8 cellular contexts compared by ENCODE assay signal in the genomic region with DNA sequence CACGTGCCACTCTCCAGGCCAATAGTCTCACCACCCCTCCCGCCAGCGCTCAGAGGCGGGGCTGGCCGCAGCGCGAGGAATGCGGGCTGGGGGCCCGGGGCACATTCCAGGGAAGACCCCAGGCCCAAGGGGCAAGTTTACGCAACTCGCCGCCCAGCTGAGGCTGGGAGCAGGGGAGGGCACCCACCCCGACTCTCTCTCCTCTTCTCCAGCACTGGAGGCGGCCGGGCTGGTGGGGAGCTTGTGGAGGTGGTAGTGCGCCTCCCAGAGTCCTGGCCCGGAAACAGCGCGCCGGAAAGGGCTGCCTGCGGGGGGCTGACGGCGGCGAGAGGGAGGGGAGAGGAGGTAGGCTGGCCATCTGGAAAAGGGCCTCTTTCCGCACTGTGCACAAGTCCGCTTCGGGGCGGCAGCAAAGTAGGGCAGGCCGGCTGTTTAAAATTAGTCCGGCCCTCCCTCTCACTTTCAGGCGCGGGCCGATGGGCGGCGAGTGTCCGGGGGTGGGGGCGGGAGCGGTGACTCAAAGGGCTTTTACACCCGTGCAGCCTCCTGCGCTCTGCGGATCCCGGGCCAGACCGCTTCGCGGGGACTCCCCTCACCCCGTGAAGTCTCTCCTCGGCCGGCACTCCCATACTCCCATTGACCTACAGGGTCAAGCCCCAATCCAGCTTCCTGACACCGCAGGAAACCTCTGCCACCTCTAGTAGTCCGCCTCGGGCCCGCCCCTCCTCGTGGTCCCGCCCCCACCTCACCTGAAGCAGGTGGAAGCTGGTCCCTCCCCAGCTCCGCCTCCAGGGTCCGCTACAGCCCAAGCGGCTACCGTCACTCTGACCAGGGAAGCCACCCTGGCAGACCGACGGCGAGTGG. TPM values are rescaled to one million over a fixed set of nuclear protein-coding genes. Genes with fewer than 3 reads are reported as not detected.
DNase-seq lines count a peak whose midpoint lies in the region; ATAC-seq and TF ChIP-seq lines count a peak whose summit lies in the region.

No MANE protein-coding gene starts in this region.

- H3K4me1 Mint-ChIP-seq in activated T-helper 2 cell treated with anti-CD3 and anti-CD28 coated beads, Interferon-gamma antibody, Interleukin-2, Interleukin-4, amounts not matched to agents 10 μg/mL and 5 μg/mL and 100 μg/mL, durations not matched to agents 14 hours and 24 hours and 36 hours (ENCODE audit: low read depth) = peaks cover 50% of the 10 kb centered on the region
- H3K4me1 Mint-ChIP-seq in nephron (peaks cover 34% of the 10 kb centered on the region), type B pancreatic cell (ENCODE audit: unreplicated experiment) (peaks cover 30% of the 10 kb centered on the region)

- POLR2A ChIA-PET in AG04449 (lab: Yijun Ruan, JAX) = interaction anchor here (0.6 to 1.1 kb wide), 2 partner anchors 17 to 259 kb away, joined by 3 read pairs; no protein-coding TSS in a partner anchor

- H4K20me1 ChIP-seq in OCI-LY1 (ENCODE audit: insufficient read depth, low read length) = no peaks in the 10 kb centered on the region

- DNase-seq in AG04449 (ENCODE audit: low read depth, low spot score) = peak; percentile 36
- peak; percentile 29 for DNase-seq in activated T-helper 2 cell treated with anti-CD3 and anti-CD28 coated beads, Interferon-gamma antibody, Interleukin-2, Interleukin-4, amounts not matched to agents 10 μg/mL and 5 μg/mL and 100 μg/mL, durations not matched to agents 14 hours and 24 hours and 36 hours (ENCODE audit: low spot score)
- DNase-seq in fibroblast of pulmonary artery (ENCODE audit: low read depth) = peak; percentile 87
- DNase-seq in type B pancreatic cell (ENCODE audit: extremely low spot score, unreplicated experiment) = peak; percentile 89

- ATAC-seq in GM18498 (IDR thresholded peaks at IDR 0.05; ENCODE audit: unreplicated experiment) (peak; percentile 23), HG03432 (IDR thresholded peaks at IDR 0.05; ENCODE audit: unreplicated experiment) (peak; percentile 33)

- peaks cover 6% of the 10 kb centered on the region for H3K36me3 Mint-ChIP-seq in activated T-helper 2 cell treated with anti-CD3 and anti-CD28 coated beads, Interferon-gamma antibody, Interleukin-2, Interleukin-4, amounts not matched to agents 10 μg/mL and 5 μg/mL and 100 μg/mL, durations not matched to agents 14 hours and 24 hours and 36 hours (ENCODE audit: low read depth)
- no peaks in the 10 kb centered on the region for H3K36me3 Mint-ChIP-seq in nephron (ENCODE audit: low read depth)
- H3K36me3 Mint-ChIP-seq in type B pancreatic cell = no peaks in the 10 kb centered on the region

- intact Hi-C loops in activated T-helper 2 cell treated with anti-CD3 and anti-CD28 coated beads, Interferon-gamma antibody, Interleukin-2, Interleukin-4, amounts not matched to agents 10 μg/mL and 5 μg/mL and 100 μg/mL, durations not matched to agents 14 hours and 24 hours and 36 hours (cut with micrococcal nuclease) = loop anchor here (2.0 to 10.0 kb wide), 6 partner anchors 32 to 598 kb away; a partner anchor contains a TSS

- H3K4me3 ChIP-seq in AG04449 (ENCODE audit: low read depth, low read length) (peak overlapping the region; percentile 78), OCI-LY1 (ENCODE audit: low read depth, low read length, poor library complexity, severe bottlenecking) (peak overlapping the region; percentile 76), fibroblast of pulmonary artery (replicated peaks; ENCODE audit: low read depth, low read length) (peak overlapping the region; percentile 80)

- no peaks in the 10 kb centered on the region for H3K36me3 ChIP-seq in OCI-LY1 (ENCODE audit: insufficient read depth, low read length)

- no peaks in the 10 kb centered on the region for H3K79me2 ChIP-seq in OCI-LY1 (ENCODE audit: insufficient read depth, low read length)

- H3K9me3 Mint-ChIP-seq in activated T-helper 2 cell treated with anti-CD3 and anti-CD28 coated beads, Interferon-gamma antibody, Interleukin-2, Interleukin-4, amounts not matched to agents 10 μg/mL and 5 μg/mL and 100 μg/mL, durations not matched to agents 14 hours and 24 hours and 36 hours = no peaks in the 10 kb centered on the region
- H3K9me3 Mint-ChIP-seq in nephron (no peaks in the 10 kb centered on the region), type B pancreatic cell (no peaks in the 10 kb centered on the region)

- H3K27me3 ChIP-seq in OCI-LY1 (ENCODE audit: insufficient read depth, low read length) = no peaks in the 10 kb centered on the region

- no peak overlapping the region for H2AFZ ChIP-seq in OCI-LY1 (ENCODE audit: low read length)

- H3K9me3 ChIP-seq in OCI-LY1 (ENCODE audit: low read length) = no peaks in the 10 kb centered on the region

- CTCF ChIA-PET in AG04449 (lab: Yijun Ruan, JAX) = interaction anchor here (1.1 to 1.4 kb wide), 5 partner anchors 22 to 182 kb away, joined by 3 to 6 read pairs (median 3); no protein-coding TSS in a partner anchor

- H3K9me2 ChIP-seq in OCI-LY1 (ENCODE audit: low read depth, low read length) = no peaks in the 10 kb centered on the region

- H3K27ac ChIP-seq in OCI-LY1 (ENCODE audit: low read depth, low read length, poor library complexity, severe bottlenecking) = peak overlapping the region; percentile 1

- peak overlapping the region; percentile 82 for H3K4me3 Mint-ChIP-seq in activated T-helper 2 cell treated with anti-CD3 and anti-CD28 coated beads, Interferon-gamma antibody, Interleukin-2, Interleukin-4, amounts not matched to agents 10 μg/mL and 5 μg/mL and 100 μg/mL, durations not matched to agents 14 hours and 24 hours and 36 hours (ENCODE audit: low read depth)
- H3K4me3 Mint-ChIP-seq in nephron = peak overlapping the region; percentile 87 to 90 (median 89)
- peak overlapping the region; percentile 84 for H3K4me3 Mint-ChIP-seq in type B pancreatic cell

- peak overlapping the region; percentile 66 for H3K27ac Mint-ChIP-seq in activated T-helper 2 cell treated with anti-CD3 and anti-CD28 coated beads, Interferon-gamma antibody, Interleukin-2, Interleukin-4, amounts not matched to agents 10 μg/mL and 5 μg/mL and 100 μg/mL, durations not matched to agents 14 hours and 24 hours and 36 hours
- H3K27ac Mint-ChIP-seq in nephron (peak overlapping the region in 2 of 3 experiments; percentile 59 to 89), type B pancreatic cell (peak overlapping the region; percentile 89)

- TF ChIP-seq CTCF in AG04449 (IDR thresholded peaks at IDR 0.05; ENCODE audit: insufficient read depth, low read length, missing control alignments) (peak; percentile 40), OCI-LY1 (IDR thresholded peaks at IDR 0.05; ENCODE audit: low read length) (peak; percentile 42), fibroblast of pulmonary artery (IDR thresholded peaks at IDR 0.05; ENCODE audit: low read length, missing control alignments) (peak; percentile 31), nephron (IDR thresholded peaks at IDR 0.05; ENCODE audit: unreplicated experiment in 3 of 3) (peak in 2 of 3 experiments; percentile 29 to 54), type B pancreatic cell (conservative IDR thresholded peaks at IDR 0.05) (peak; percentile 55)

- H3K9ac ChIP-seq in OCI-LY1 (ENCODE audit: low read length) = peak overlapping the region; percentile 66

- no peaks in the 10 kb centered on the region for H3F3A ChIP-seq in OCI-LY1 (ENCODE audit: insufficient read depth, low read length)

- peaks cover 36% of the 10 kb centered on the region for H3K4me1 ChIP-seq in OCI-LY1 (ENCODE audit: insufficient read depth, low read length, severe bottlenecking)

- H3K27me3 Mint-ChIP-seq in activated T-helper 2 cell treated with anti-CD3 and anti-CD28 coated beads, Interferon-gamma antibody, Interleukin-2, Interleukin-4, amounts not matched to agents 10 μg/mL and 5 μg/mL and 100 μg/mL, durations not matched to agents 14 hours and 24 hours and 36 hours (ENCODE audit: low read depth) = peaks cover 12% of the 10 kb centered on the region
- H3K27me3 Mint-ChIP-seq in nephron (ENCODE audit: low read depth) (peaks cover 28% of the 10 kb centered on the region), type B pancreatic cell (peaks cover 32% of the 10 kb centered on the region)

- H3K4me2 ChIP-seq in OCI-LY1 (ENCODE audit: low read length) = peak overlapping the region; percentile 98

RNA-seq across cellular contexts. Expression of a gene that starts 1.0 kb away (rescaled TPM):
- total RNA-seq in activated T-helper 2 cell treated with anti-CD3 and anti-CD28 coated beads, Interferon-gamma antibody, Interleukin-2, Interleukin-4, amounts not matched to agents 10 μg/mL and 5 μg/mL and 100 μg/mL, durations not matched to agents 14 hours and 24 hours and 36 hours = 134 and 141 TPM in 2 replicates
- total RNA-seq in type B pancreatic cell (ENCODE audit: low replicate concordance) = 15.2 and 34.7 TPM in 2 replicates

RNA-seq across cellular contexts. Expression of a gene that starts 2.5 kb away (rescaled TPM):
- 5.1 and 6.4 TPM in 2 replicates for total RNA-seq in activated T-helper 2 cell treated with anti-CD3 and anti-CD28 coated beads, Interferon-gamma antibody, Interleukin-2, Interleukin-4, amounts not matched to agents 10 μg/mL and 5 μg/mL and 100 μg/mL, durations not matched to agents 14 hours and 24 hours and 36 hours
- 1.0 and 4.4 TPM in 2 replicates for total RNA-seq in type B pancreatic cell (ENCODE audit: low replicate concordance)

RNA-seq across cellular contexts. Expression of a gene that starts 19.4 kb away (rescaled TPM):
- total RNA-seq in activated T-helper 2 cell treated with anti-CD3 and anti-CD28 coated beads, Interferon-gamma antibody, Interleukin-2, Interleukin-4, amounts not matched to agents 10 μg/mL and 5 μg/mL and 100 μg/mL, durations not matched to agents 14 hours and 24 hours and 36 hours = 53.8 and 55.4 TPM in 2 replicates
- total RNA-seq in type B pancreatic cell (ENCODE audit: low replicate concordance) = 49.2 and 64.4 TPM in 2 replicates

RNA-seq across cellular contexts. Expression of a gene that starts 33.0 kb away (rescaled TPM):
- total RNA-seq in activated T-helper 2 cell treated with anti-CD3 and anti-CD28 coated beads, Interferon-gamma antibody, Interleukin-2, Interleukin-4, amounts not matched to agents 10 μg/mL and 5 μg/mL and 100 μg/mL, durations not matched to agents 14 hours and 24 hours and 36 hours = 30.4 and 33.4 TPM in 2 replicates
- 2.9 and 3.8 TPM in 2 replicates for total RNA-seq in type B pancreatic cell (ENCODE audit: low replicate concordance)

RNA-seq across cellular contexts. Expression of a gene that starts 47.4 kb away (rescaled TPM):
- total RNA-seq in activated T-helper 2 cell treated with anti-CD3 and anti-CD28 coated beads, Interferon-gamma antibody, Interleukin-2, Interleukin-4, amounts not matched to agents 10 μg/mL and 5 μg/mL and 100 μg/mL, durations not matched to agents 14 hours and 24 hours and 36 hours = 6.8 and 7.1 TPM in 2 replicates
- 9.6 and 19.8 TPM in 2 replicates for total RNA-seq in type B pancreatic cell (ENCODE audit: low replicate concordance)

Comparison
In these comparisons a context has a peak if more than half of its experiments do, and no peak if none do; other contexts are left out.
1. Peak in every context shown above with its lines: DNase-seq, ATAC-seq, H3K4me3 ChIP-seq and H3K27ac ChIP-seq.
2. DNase-seq: peak in every context shown above with its lines; median percentile 89 in type B pancreatic cell; 87 in fibroblast of pulmonary artery; 36 in AG04449; 29 in activated T-helper 2 cell treated with anti-CD3 and anti-CD28 coated beads, Interferon-gamma antibody, Interleukin-2, Interleukin-4, amounts not matched to agents 10 μg/mL and 5 μg/mL and 100 μg/mL, durations not matched to agents 14 hours and 24 hours and 36 hours.